ENCODE assay signal across 8 cellular contexts in the genomic region with DNA sequence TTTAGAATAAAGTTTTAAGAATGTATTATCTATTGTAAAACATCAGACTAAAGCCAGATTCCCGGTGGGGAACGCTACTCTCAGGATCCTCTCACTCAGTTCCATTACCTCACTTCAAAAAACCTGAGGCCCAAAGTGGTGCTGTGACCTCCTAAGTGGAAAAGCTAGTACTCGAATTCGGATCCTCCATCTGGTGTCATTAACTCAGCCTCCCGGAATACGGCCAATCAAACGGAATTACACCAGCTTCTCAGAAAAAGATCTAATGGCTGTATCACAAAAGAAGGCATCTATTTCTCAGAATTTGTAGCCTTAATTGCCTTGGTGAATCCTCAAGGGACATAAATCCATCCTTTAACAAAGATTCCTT. TPM values are rescaled to one million over a fixed set of nuclear protein-coding genes. Genes with fewer than 3 reads are reported as not detected.
DNase-seq lines count a peak whose midpoint lies in the region; ATAC-seq, FAIRE-seq and TF ChIP-seq lines count a peak whose summit lies in the region.

No MANE protein-coding gene starts in this region.

- H3K79me2 ChIP-seq in hepatocyte (peaks cover 61% of the 10 kb centered on the region), smooth muscle cell (ENCODE audit: low read depth) (peaks cover 49% of the 10 kb centered on the region)

- no peak for TF ChIP-seq CTCF in hepatocyte (IDR thresholded peaks at IDR 0.05; ENCODE audit: poor library complexity)
- TF ChIP-seq CTCF in smooth muscle cell (IDR thresholded peaks at IDR 0.05; ENCODE audit: borderline replicate concordance, insufficient read depth, poor library complexity, severe bottlenecking): no peak

- CTCF ChIA-PET in activated CD4-positive, alpha-beta memory T cell treated with anti-CD3 and anti-CD28 coated beads for 36 hours (lab: Charles Lee): interaction anchor here (0.6 to 2.3 kb wide), 4 partner anchors 12 to 59 kb away, joined by 3 to 10 read pairs (median 4); no protein-coding TSS in a partner anchor

- WGBS in hepatocyte (ENCODE audit: low lambda C conversion rate, missing lambda C conversion rate): 27% methylated on average over 7 of the region's 7 CpGs
- 17% methylated on average over 7 of the region's 7 CpGs for WGBS in smooth muscle cell (ENCODE audit: low lambda C conversion rate)

- H3K36me3 ChIP-seq in hepatocyte (replicated peaks; ENCODE audit: insufficient read depth, low read depth) (no peaks in the 10 kb centered on the region), smooth muscle cell (ENCODE audit: low read depth) (no peaks in the 10 kb centered on the region)

- H3K4me1 ChIP-seq in hepatocyte (ENCODE audit: insufficient read depth) (peaks cover 23% of the 10 kb centered on the region), smooth muscle cell (ENCODE audit: low read depth) (peaks cover 23% of the 10 kb centered on the region)

- H3K36me3 Mint-ChIP-seq in activated CD4-positive, alpha-beta memory T cell treated with anti-CD3 and anti-CD28 coated beads for 36 hours: peaks cover 9% of the 10 kb centered on the region

- H3K4me3 ChIP-seq in hepatocyte (peak overlapping the region; percentile 99), smooth muscle cell (peak overlapping the region; percentile 93)

- H3K4me2 ChIP-seq in hepatocyte (peak overlapping the region; percentile 89), smooth muscle cell (peak overlapping the region; percentile 95)

- H3K9me3 Mint-ChIP-seq in activated CD4-positive, alpha-beta memory T cell treated with anti-CD3 and anti-CD28 coated beads for 36 hours: no peaks in the 10 kb centered on the region

- intact Hi-C loops in activated CD4-positive, alpha-beta memory T cell treated with anti-CD3 and anti-CD28 coated beads for 36 hours (cut with micrococcal nuclease): loop anchor here (10.0 kb wide), 1 partner anchor 786 kb away; no protein-coding TSS in a partner anchor
- intact Hi-C loops in posterior cingulate gyrus (cut with DNase I): no loop called here

- DNase-seq in AML-193 (lab: John Stamatoyannopoulos, UW) (peak; percentile 39 to 51), hepatocyte (ENCODE audit: low spot score) (peak; percentile 6), smooth muscle cell (lab: John Stamatoyannopoulos, UW; ENCODE audit: unreplicated experiment) (no peak), H54 (ENCODE audit: insufficient read length, low spot score) (no peak), posterior cingulate gyrus (no peak)
- no peak for DNase-seq in activated CD4-positive, alpha-beta memory T cell treated with anti-CD3 and anti-CD28 coated beads for 36 hours

- no peaks in the 10 kb centered on the region for H3K27me3 ChIP-seq in hepatocyte
- no peaks in the 10 kb centered on the region for H3K27me3 ChIP-seq in smooth muscle cell (ENCODE audit: low read depth)

- TF ChIP-seq POLR2A in H54 (IDR thresholded peaks at IDR 0.05; ENCODE audit: low read depth, low read length): no peak

- no peaks in the 10 kb centered on the region for H3K9me3 ChIP-seq in hepatocyte (ENCODE audit: low read depth)
- no peaks in the 10 kb centered on the region for H3K9me3 ChIP-seq in smooth muscle cell (replicated peaks; ENCODE audit: low read depth)

- POLR2A ChIA-PET in activated CD4-positive, alpha-beta memory T cell treated with anti-CD3 and anti-CD28 coated beads for 36 hours (lab: Charles Lee): no interaction called here

- peak overlapping the region; percentile 90 for H2AFZ ChIP-seq in hepatocyte
- H2AFZ ChIP-seq in smooth muscle cell (ENCODE audit: low read depth): peak overlapping the region; percentile 100

- H3K4me1 Mint-ChIP-seq in activated CD4-positive, alpha-beta memory T cell treated with anti-CD3 and anti-CD28 coated beads for 36 hours (ENCODE audit: low read depth): peaks cover 41% of the 10 kb centered on the region

- ATAC-seq in GM21447 (IDR thresholded peaks at IDR 0.05; ENCODE audit: unreplicated experiment) (peak; percentile 4), GM19035 (IDR thresholded peaks at IDR 0.05; ENCODE audit: unreplicated experiment) (no peak)

- H3K27ac ChIP-seq in hepatocyte: peak overlapping the region; percentile 96
- peak overlapping the region; percentile 90 for H3K27ac ChIP-seq in smooth muscle cell (ENCODE audit: low read depth)

- no peaks in the 10 kb centered on the region for H3K27me3 Mint-ChIP-seq in activated CD4-positive, alpha-beta memory T cell treated with anti-CD3 and anti-CD28 coated beads for 36 hours

- no peaks in the 10 kb centered on the region for H3K9me2 ChIP-seq in hepatocyte (replicated peaks; ENCODE audit: insufficient read depth)

- H3F3A ChIP-seq in smooth muscle cell (ENCODE audit: low read depth): peaks cover 3% of the 10 kb centered on the region

- no peak overlapping the region for H3K27ac Mint-ChIP-seq in activated CD4-positive, alpha-beta memory T cell treated with anti-CD3 and anti-CD28 coated beads for 36 hours

- H3K4me3 Mint-ChIP-seq in activated CD4-positive, alpha-beta memory T cell treated with anti-CD3 and anti-CD28 coated beads for 36 hours: peak overlapping the region; percentile 93

- no peak for FAIRE-seq in H54 (lab: Jason Lieb, UNC)

- H4K20me1 ChIP-seq in hepatocyte (ENCODE audit: insufficient read depth, poor library complexity, severe bottlenecking) (no peaks in the 10 kb centered on the region), smooth muscle cell (ENCODE audit: low read depth) (peaks cover 29% of the 10 kb centered on the region)

- peak overlapping the region; percentile 93 for H3K9ac ChIP-seq in smooth muscle cell (ENCODE audit: low read depth)

RNA-seq across cellular contexts. Expression of gene ACAD11, which starts 0.6 kb away (rescaled TPM):
- total RNA-seq in activated CD4-positive, alpha-beta memory T cell treated with anti-CD3 and anti-CD28 coated beads for 36 hours: 10 to 100 TPM; 11.2 to 13.8 TPM
- total RNA-seq in hepatocyte (48.6 and 50.6 TPM in 2 replicates), smooth muscle cell (24.8 and 32.0 TPM in 2 replicates)
- polyA plus RNA-seq in hepatocyte (20.3 and 24.9 TPM in 2 replicates), smooth muscle cell (22.2 and 28.3 TPM in 2 replicates)

RNA-seq across cellular contexts. Expression of gene UBA5, which starts 1.1 kb away (rescaled TPM):
- 10 to 100 TPM; 50.4 to 58.3 TPM for total RNA-seq in activated CD4-positive, alpha-beta memory T cell treated with anti-CD3 and anti-CD28 coated beads for 36 hours
- total RNA-seq in hepatocyte (35.9 and 42.4 TPM in 2 replicates), smooth muscle cell (36.0 and 46.7 TPM in 2 replicates)
- polyA plus RNA-seq in hepatocyte (26.9 and 34.0 TPM in 2 replicates), smooth muscle cell (43.7 and 46.0 TPM in 2 replicates)

Comparison
In these comparisons a context has a peak if more than half of its experiments do, and no peak if none do; other contexts are left out.
1. DNase-seq: peak in AML-193 (2 of 2) and hepatocyte (single experiment); none in activated CD4-positive, alpha-beta memory T cell treated with anti-CD3 and anti-CD28 coated beads for 36 hours (single experiment), smooth muscle cell (single experiment), H54 (single experiment) and posterior cingulate gyrus (0 of 10).